In the genomic region with DNA sequence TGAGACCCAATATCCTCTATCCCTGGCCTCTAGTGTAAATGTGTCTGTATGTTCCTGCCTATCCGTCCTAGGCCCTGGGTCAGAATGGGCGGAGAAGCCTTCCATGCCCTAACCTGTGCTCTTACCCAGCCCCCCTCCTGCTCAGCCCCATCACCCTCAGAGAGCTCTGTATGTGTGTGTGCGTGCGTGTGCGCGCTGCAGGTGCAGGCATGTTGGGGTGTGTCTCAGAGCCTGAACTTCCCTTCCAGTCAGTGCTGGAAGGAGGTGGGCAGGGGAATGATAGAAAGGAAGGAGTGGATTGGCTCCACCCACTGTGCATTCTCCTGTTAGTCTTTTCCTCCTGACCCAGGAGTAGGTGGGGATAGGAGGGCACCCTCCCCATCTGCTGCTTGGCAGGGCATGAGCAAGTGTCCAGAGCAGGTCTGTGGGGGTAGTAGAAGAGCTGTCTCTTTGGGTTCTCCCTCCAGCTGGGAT, we compare ENCODE assay signal across 10 cellular contexts. TPM values are rescaled to one million over a fixed set of nuclear protein-coding genes. Genes with fewer than 3 reads are reported as not detected.
DNase-seq lines count a peak whose midpoint lies in the region; ATAC-seq and TF ChIP-seq lines count a peak whose summit lies in the region.
"Had no signal": no experiment of that assay in that cellular context is flagged by ENCODE, and none has a peak within 500 bp of the region (broad histone marks: within the 10 kb centered on the region; RNA-seq: fewer than 3 reads in every experiment).

No MANE protein-coding gene starts in this region.

- H3K27ac ChIP-seq in IMR-90 (ENCODE audit: insufficient read depth, low read length): peak overlapping the region; percentile 23; the same call in 1 of the 2 replicates
- peak overlapping the region in 3 of 5 donors; percentile 60 to 72 (median 62) for H3K27ac ChIP-seq in adrenal gland
- peak overlapping the region; percentile 39 for H3K27ac ChIP-seq in muscle layer of colon (ENCODE audit: low read depth, low read length)
- H3K27ac ChIP-seq in thyroid gland: no peak overlapping the region
- H3K27ac ChIP-seq: pancreas had no signal

- TF ChIP-seq POLR2A in IMR-90 (IDR thresholded peaks at IDR 0.05; ENCODE audit: low read depth, low read length) (peak; percentile 9; the same call in 1 of the 2 replicates), adrenal gland (IDR thresholded peaks at IDR 0.05) (no peak), thyroid gland (IDR thresholded peaks at IDR 0.05) (no peak)

- H2BK20ac ChIP-seq in IMR-90 (ENCODE audit: low read depth, low read length): 0 out of 2 replicates have a peak overlapping the region, but pooled peaks have one; percentile 18

- H3K4ac ChIP-seq in IMR-90 (ENCODE audit: low read depth, low read length): peak overlapping the region; percentile 43

- H3K4me2 ChIP-seq in IMR-90 (ENCODE audit: low read depth, low read length): no peak overlapping the region

- H3K9ac ChIP-seq in IMR-90 (ENCODE audit: low read depth, low read length): no peak overlapping the region
- H3K9ac ChIP-seq in muscle layer of colon (ENCODE audit: low read length): no peak overlapping the region

- WGBS in IMR-90 (ENCODE audit: extremely low coverage in 2 of 2, insufficient read length in 1 of 2), 2 experiments: no CpG with 5 or more reads among the region's 6 CpGs
- WGBS in adrenal gland, 4 donors: 77 to 94% (median 90%) methylated on average over 6 of the region's 6 CpGs
- WGBS in thyroid gland, 2 donors: 90 to 92% methylated on average over 6 of the region's 6 CpGs

- DNase-seq in DMS 273 (lab: John Stamatoyannopoulos, UW; ENCODE audit: unreplicated experiment): peak; percentile 62
- no peak for DNase-seq in IMR-90
- peak in 2 of 7 donors; percentile 25 to 29 for DNase-seq in adrenal gland
- DNase-seq in UCSD-AML1 (lab: John Stamatoyannopoulos, UW; ENCODE audit: unreplicated experiment): no peak
- DNase-seq in thyroid gland: no peak

- H3K9me1 ChIP-seq in IMR-90 (ENCODE audit: insufficient read depth, low read length): peaks cover 8% of the 10 kb centered on the region; the same call in 1 of the 2 replicates

- H2BK15ac ChIP-seq in IMR-90 (ENCODE audit: low read depth, low read length): no peak overlapping the region

- H3K27me3 ChIP-seq in IMR-90 (ENCODE audit: control insufficient read depth, insufficient read depth, low read length) (no peaks in the 10 kb centered on the region), adrenal gland (no peaks in the 10 kb centered on the region), muscle layer of colon (ENCODE audit: control insufficient read depth in 1 of 2, insufficient read depth in 2 of 2, low read length in 2 of 2) (no peaks in the 10 kb centered on the region), thyroid gland (no peaks in the 10 kb centered on the region)
- H3K27me3 ChIP-seq: pancreas had no signal

- H3K14ac ChIP-seq in IMR-90 (replicated peaks; ENCODE audit: low read depth, low read length): no peak overlapping the region

- no peak overlapping the region; the same call in 1 of the 2 replicates for H4K5ac ChIP-seq in IMR-90 (ENCODE audit: low read depth, low read length)

- no peak overlapping the region for H2AFZ ChIP-seq in IMR-90 (replicated peaks; ENCODE audit: low read length, poor library complexity)

- ATAC-seq in IMR-90 (ENCODE audit: low read depth): peak; percentile 1; the same call in 1 of the 2 replicates
- no peak for ATAC-seq in HG02623 (IDR thresholded peaks at IDR 0.05; ENCODE audit: unreplicated experiment)
- ATAC-seq in HG02884 (IDR thresholded peaks at IDR 0.05; ENCODE audit: unreplicated experiment): no peak
- ATAC-seq: pancreas had no signal

- H2AK5ac ChIP-seq in IMR-90 (ENCODE audit: low read depth, low read length): peak overlapping the region; percentile 77; the same call in 1 of the 2 replicates

- H2BK5ac ChIP-seq in IMR-90 (ENCODE audit: low read depth, low read length, poor library complexity, severe bottlenecking): peak overlapping the region; percentile 80

- H2AK9ac ChIP-seq in IMR-90 (replicated peaks; ENCODE audit: low read depth, low read length, poor library complexity): peak overlapping the region; percentile 82

- H3K36me3 ChIP-seq in IMR-90 (ENCODE audit: control insufficient read depth, insufficient read depth, low read length) (peaks cover 77% of the 10 kb centered on the region), adrenal gland (replicated peaks in 1 of 2) (peaks cover 0 to 83% of the 10 kb centered on the region in 2 donors), muscle layer of colon (ENCODE audit: insufficient read depth, low read length) (peaks cover 89% of the 10 kb centered on the region), thyroid gland (peaks cover 44 to 54% of the 10 kb centered on the region in 2 donors)

- no peak overlapping the region for H3K56ac ChIP-seq in IMR-90 (ENCODE audit: extremely low read depth, insufficient read depth, low read length)

- H3K9me3 ChIP-seq in IMR-90 (ENCODE audit: control insufficient read depth, insufficient read depth, low read length): no peaks in the 10 kb centered on the region
- no peaks in the 10 kb centered on the region for H3K9me3 ChIP-seq in adrenal gland (replicated peaks in 1 of 3)
- H3K9me3 ChIP-seq in muscle layer of colon (ENCODE audit: low read length): no peaks in the 10 kb centered on the region
- no peaks in the 10 kb centered on the region for H3K9me3 ChIP-seq in thyroid gland
- H3K9me3 ChIP-seq: pancreas had no signal

- intact Hi-C loops in IMR-90 (cut with micrococcal nuclease): no loop called here
- intact Hi-C loops in adrenal gland (cut with DNase I): no loop called here
- intact Hi-C loops in thyroid gland (cut with DNase I): no loop called here

- no peak overlapping the region for H3K4me3 ChIP-seq in IMR-90 (ENCODE audit: insufficient read depth, low read depth, low read length)
- H3K4me3 ChIP-seq in adrenal gland: no peak overlapping the region
- H3K4me3 ChIP-seq in muscle layer of colon (ENCODE audit: low read depth in 1 of 2, low read length in 2 of 2): no peak overlapping the region
- no peak overlapping the region for H3K4me3 ChIP-seq in thyroid gland (replicated peaks in 1 of 3)
- H3K4me3 ChIP-seq: pancreas had no signal

- H4K91ac ChIP-seq in IMR-90 (ENCODE audit: insufficient read depth, low read depth, low read length): no peak overlapping the region

- CTCF ChIA-PET in IMR-90 (lab: Yijun Ruan, JAX): interaction anchor here (0.5 kb wide), 1 partner anchor 16 kb away, joined by 3 read pairs; no protein-coding TSS in a partner anchor

- in situ Hi-C loops in IMR-90 (cut with MboI; ENCODE audit: low sequenced_read_pairs): no loop called here

- TSS peak; percentile 86 for BruUV-seq in IMR-90 (replicated peaks; lab: Mats Ljungman, UMichigan)

- peaks cover 48% of the 10 kb centered on the region for H4K20me1 ChIP-seq in IMR-90 (ENCODE audit: insufficient read depth, low read length)

- peaks cover 13 to 62% of the 10 kb centered on the region in 2 experiments for H3K79me1 ChIP-seq in IMR-90 (ENCODE audit: low read depth in 1 of 2, low read length in 2 of 2)

- H3K18ac ChIP-seq in IMR-90 (ENCODE audit: low read depth, low read length): no peak overlapping the region

- H3K4me1 ChIP-seq in IMR-90 (ENCODE audit: control insufficient read depth, insufficient read depth, low read length): peaks cover 37% of the 10 kb centered on the region
- peaks cover 8 to 30% of the 10 kb centered on the region in 2 donors for H3K4me1 ChIP-seq in adrenal gland (replicated peaks in 1 of 2)
- peaks cover 39% of the 10 kb centered on the region for H3K4me1 ChIP-seq in muscle layer of colon (ENCODE audit: insufficient read depth, low read length)
- peaks cover 6 to 31% of the 10 kb centered on the region in 2 donors for H3K4me1 ChIP-seq in thyroid gland
- H3K4me1 ChIP-seq: pancreas had no signal

- H2BK120ac ChIP-seq in IMR-90 (ENCODE audit: low read depth, low read length): peak overlapping the region; percentile 57; the same call in 1 of the 2 replicates

- H4K8ac ChIP-seq in IMR-90 (ENCODE audit: low read depth in 2 of 2, low read length in 2 of 2): peak overlapping the region; percentile 22 to 38; a peak in 3 of 4 replicates

- no peak for TF ChIP-seq RAD21 in IMR-90 (IDR thresholded peaks at IDR 0.05; ENCODE audit: low read length)

- dilution Hi-C loops in IMR-90 (cut with HindIII; ENCODE audit: low sequenced_read_pairs, unreplicated experiment): no loop called here

- H3K23ac ChIP-seq in IMR-90 (ENCODE audit: low read depth, low read length): no peak overlapping the region

- no peak for TF ChIP-seq CTCF in IMR-90 (conservative IDR thresholded peaks at IDR 0.05; ENCODE audit: low read depth, low read length)
- no peak for TF ChIP-seq CTCF in adrenal gland (IDR thresholded peaks at IDR 0.05)
- no peak for TF ChIP-seq CTCF in thyroid gland (IDR thresholded peaks at IDR 0.05)

- POLR2A ChIA-PET in IMR-90 (lab: Charles Lee; ENCODE audit: unreplicated experiment): interaction anchor here (0.6 to 2.1 kb wide), 3 partner anchors 15 to 521 kb away, joined by 3 to 6 read pairs (median 5); a partner anchor contains a TSS

RNA-seq across cellular contexts. Expression of a gene that starts 7.2 kb away (rescaled TPM):
- total RNA-seq in IMR-90 (2012; rRNA removed) (68.3 and 68.8 TPM in 2 replicates), adrenal gland (10 to 100 TPM; 16.8 to 36.0 (median 18.7) TPM), thyroid gland (10 to 100 TPM; 11.8 to 48.0 (median 16.1) TPM)
- polyA plus RNA-seq in IMR-90 (2012; rRNA removed) (65.1 and 65.2 TPM in 2 replicates), adrenal gland (10 to 100 TPM in 2 of 3 donors, 1 to 10 TPM in 1; 9.4 to 64.6 (median 56.9) TPM)
- polyA plus RNA-seq in IMR-90 (2012; cell fraction: cytosol; rRNA removed): 52.2 and 62.3 TPM in 2 replicates
- 73.8 and 87.3 TPM in 2 replicates for polyA plus RNA-seq in IMR-90 (2012; cell fraction: nucleus; rRNA removed; ENCODE audit: low replicate concordance)

RNA-seq across cellular contexts. Expression of a gene that starts 15.0 kb away (rescaled TPM):
- total RNA-seq in IMR-90 (2012; rRNA removed) (38.9 and 43.4 TPM in 2 replicates), adrenal gland (100 to 1,000 TPM; 109 to 227 (median 155) TPM), thyroid gland (100 to 1,000 TPM in 1 of 4 donors, 10 to 100 TPM in 3; 79.0 to 144 (median 89.8) TPM)
- polyA plus RNA-seq in IMR-90 (2012; rRNA removed) (88.8 and 96.9 TPM in 2 replicates), adrenal gland (100 to 1,000 TPM; 102 to 321 (median 177) TPM)
- polyA plus RNA-seq in IMR-90 (2012; cell fraction: cytosol; rRNA removed): 44.8 and 69.4 TPM in 2 replicates
- 334 and 370 TPM in 2 replicates for polyA plus RNA-seq in IMR-90 (2012; cell fraction: nucleus; rRNA removed; ENCODE audit: low replicate concordance)

RNA-seq across cellular contexts. Expression of a gene that starts 17.5 kb away (rescaled TPM):
- 10.9 and 14.7 TPM in 2 replicates for total RNA-seq in IMR-90 (2012; rRNA removed)
- 7.2 and 8.9 TPM in 2 replicates for polyA plus RNA-seq in IMR-90 (2012; rRNA removed)
- polyA plus RNA-seq in IMR-90 (2012; cell fraction: cytosol; rRNA removed): 1.2 and 2.3 TPM in 2 replicates
- polyA plus RNA-seq in IMR-90 (2012; cell fraction: nucleus; rRNA removed; ENCODE audit: low replicate concordance): 3.6 and 28.5 TPM in 2 replicates
- 10 to 100 TPM in 3 of 8 donors, 1 to 10 TPM in 5; 5.8 to 16.4 (median 8.8) TPM for total RNA-seq in adrenal gland
- polyA plus RNA-seq in adrenal gland: 1 to 10 TPM; 2.7 to 5.7 (median 3.1) TPM
- 10 to 100 TPM in 2 of 4 donors, 1 to 10 TPM in 2; 5.6 to 10.9 (median 9.2) TPM for total RNA-seq in thyroid gland

RNA-seq across cellular contexts. Expression of a gene that starts 32.1 kb away (rescaled TPM):
- 73.1 and 75.5 TPM in 2 replicates for total RNA-seq in IMR-90 (2012; rRNA removed)
- 142 and 155 TPM in 2 replicates for polyA plus RNA-seq in IMR-90 (2012; rRNA removed)
- polyA plus RNA-seq in IMR-90 (2012; cell fraction: cytosol; rRNA removed): 119 and 250 TPM in 2 replicates
- polyA plus RNA-seq in IMR-90 (2012; cell fraction: nucleus; rRNA removed; ENCODE audit: low replicate concordance): 252 and 565 TPM in 2 replicates
- 100 to 1,000 TPM; 126 to 307 (median 179) TPM for total RNA-seq in adrenal gland
- 10 to 100 TPM; 21.2 to 81.0 (median 59.2) TPM for polyA plus RNA-seq in adrenal gland
- 100 to 1,000 TPM in 3 of 4 donors, 10 to 100 TPM in 1; 98.5 to 161 (median 118) TPM for total RNA-seq in thyroid gland

RNA-seq across cellular contexts. Expression of a gene that starts 46.2 kb away (rescaled TPM):
- total RNA-seq in IMR-90 (2012; rRNA removed) (under 0.01 TPM in 1 of 2 replicates, not detected in the other), adrenal gland (1 to 10 TPM in 3 of 8 donors, under 1 TPM in 4, not detected in 1; under 0.01 to 1.6 (median 0.53) TPM), thyroid gland (not detected)
- polyA plus RNA-seq in IMR-90 (2012; rRNA removed) (not detected in 2 replicates), adrenal gland (under 1 TPM; 0.46 to 0.88 (median 0.64) TPM)
- not detected in 2 replicates for polyA plus RNA-seq in IMR-90 (2012; cell fraction: cytosol; rRNA removed)
- 0.14 and 0.17 TPM in 2 replicates for polyA plus RNA-seq in IMR-90 (2012; cell fraction: nucleus; rRNA removed; ENCODE audit: low replicate concordance)
- total RNA-seq: temporal lobe had no signal

Comparison
In these comparisons a context has a peak if more than half of its experiments do, and no peak if none do; other contexts are left out.
1. H3K27ac ChIP-seq: peak in IMR-90 (single experiment), adrenal gland (3 of 5) and muscle layer of colon (single experiment); none in thyroid gland (0 of 3).